ENCODE assay signal across 1 cellular context in the genomic region with DNA sequence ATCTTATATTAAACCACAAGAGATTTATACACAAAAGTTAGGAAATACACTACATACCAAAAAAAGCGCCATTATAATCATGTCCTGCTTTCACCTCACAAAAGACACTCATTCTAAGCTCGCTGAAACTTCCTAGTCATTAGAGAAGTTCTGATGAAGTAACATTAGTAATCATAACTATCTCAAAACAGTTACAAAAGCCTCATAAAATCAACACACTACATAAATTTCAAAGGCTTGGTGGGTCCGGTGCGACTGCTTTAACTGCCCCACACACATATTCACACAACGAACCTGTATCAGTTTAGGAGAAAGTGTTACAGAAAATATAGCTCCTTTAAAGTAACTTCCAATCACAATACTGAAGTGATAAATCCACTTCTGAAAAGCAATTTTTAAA.
TF ChIP-seq lines count a peak whose summit lies in the region.

No MANE protein-coding gene starts in this region.

TF ChIP-seq in H1, 55 proteins besides CTCF, POLR2A, EP300 and RAD21:
- TF ChIP-seq GTF2F1 (IDR thresholded peaks at IDR 0.05; ENCODE audit: borderline replicate concordance, low read depth, low read length) (no peak), SIRT6 (IDR thresholded peaks at IDR 0.05; ENCODE audit: low read length) (no peak), CREB1 (IDR thresholded peaks at IDR 0.05) (no peak), HDAC2 (IDR thresholded peaks at IDR 0.05; ENCODE audit: borderline replicate concordance in 1 of 2, low read depth in 2 of 2, low read length in 2 of 2) (no peak), YY1 (IDR thresholded peaks at IDR 0.05; ENCODE audit: low read depth, low read length) (no peak), RFX5 (IDR thresholded peaks at IDR 0.05; ENCODE audit: borderline replicate concordance, low read depth, low read length) (no peak), KDM1A (IDR thresholded peaks at IDR 0.05; ENCODE audit: borderline replicate concordance, low read length) (no peak), CHD1 (IDR thresholded peaks at IDR 0.05; ENCODE audit: low read depth, low read length) (no peak), RBBP5 (IDR thresholded peaks at IDR 0.05; ENCODE audit: borderline replicate concordance, low read depth, low read length) (no peak), TCF12 (IDR thresholded peaks at IDR 0.05; ENCODE audit: low read depth, low read length) (no peak), ASH2L (IDR thresholded peaks at IDR 0.05; ENCODE audit: low read length) (no peak), CTBP2 (IDR thresholded peaks at IDR 0.05; ENCODE audit: borderline replicate concordance, insufficient read depth, insufficient read length, low read length) (no peak)
